1 cellular context compared by ENCODE assay signal in the genomic region with DNA sequence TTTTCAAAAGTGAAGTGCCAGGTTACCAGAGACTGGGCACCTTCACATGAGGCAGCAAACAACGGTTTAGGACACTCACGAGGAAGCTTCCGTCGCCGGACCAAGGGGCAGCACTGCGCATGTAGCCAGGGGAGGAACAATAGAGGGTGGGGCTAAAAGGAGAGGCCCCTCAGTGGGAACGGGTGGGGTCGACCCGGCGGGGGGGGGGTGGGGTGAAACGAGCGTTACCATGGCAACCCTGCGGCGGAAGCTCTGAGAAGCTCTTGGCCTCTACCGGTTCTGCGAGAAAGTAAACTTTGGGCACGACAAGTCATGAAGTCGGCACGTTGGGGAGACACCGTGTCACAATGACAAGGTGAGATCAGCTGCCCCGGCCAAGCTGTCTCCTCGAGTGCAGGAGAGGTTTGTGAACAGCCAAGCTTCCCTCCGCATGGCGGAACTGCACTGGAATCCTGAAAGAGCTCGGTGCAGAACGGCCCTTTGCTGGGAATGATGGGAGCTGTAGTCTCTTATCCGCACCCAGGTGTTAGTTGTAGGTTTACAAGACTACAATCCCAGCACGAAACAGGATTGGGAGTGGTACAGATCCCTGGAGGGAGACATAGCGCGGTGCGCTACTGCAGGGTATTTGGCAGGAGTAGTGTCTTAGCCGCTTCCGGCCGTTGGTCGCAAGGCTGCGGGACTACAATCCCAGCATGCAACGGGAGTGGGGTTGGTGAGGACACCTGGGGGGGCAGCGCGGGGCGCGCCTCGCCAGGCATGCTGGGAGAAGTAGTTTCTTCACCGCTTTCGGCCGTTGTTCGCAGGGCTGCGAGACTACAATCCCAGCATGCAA.
TF ChIP-seq lines count a peak whose summit lies in the region.

No MANE protein-coding gene starts in this region.

TF ChIP-seq in SK-N-SH, 30 proteins besides CTCF, POLR2A, EP300 and RAD21 (continued from another document):
- TF ChIP-seq, protein P1, sequence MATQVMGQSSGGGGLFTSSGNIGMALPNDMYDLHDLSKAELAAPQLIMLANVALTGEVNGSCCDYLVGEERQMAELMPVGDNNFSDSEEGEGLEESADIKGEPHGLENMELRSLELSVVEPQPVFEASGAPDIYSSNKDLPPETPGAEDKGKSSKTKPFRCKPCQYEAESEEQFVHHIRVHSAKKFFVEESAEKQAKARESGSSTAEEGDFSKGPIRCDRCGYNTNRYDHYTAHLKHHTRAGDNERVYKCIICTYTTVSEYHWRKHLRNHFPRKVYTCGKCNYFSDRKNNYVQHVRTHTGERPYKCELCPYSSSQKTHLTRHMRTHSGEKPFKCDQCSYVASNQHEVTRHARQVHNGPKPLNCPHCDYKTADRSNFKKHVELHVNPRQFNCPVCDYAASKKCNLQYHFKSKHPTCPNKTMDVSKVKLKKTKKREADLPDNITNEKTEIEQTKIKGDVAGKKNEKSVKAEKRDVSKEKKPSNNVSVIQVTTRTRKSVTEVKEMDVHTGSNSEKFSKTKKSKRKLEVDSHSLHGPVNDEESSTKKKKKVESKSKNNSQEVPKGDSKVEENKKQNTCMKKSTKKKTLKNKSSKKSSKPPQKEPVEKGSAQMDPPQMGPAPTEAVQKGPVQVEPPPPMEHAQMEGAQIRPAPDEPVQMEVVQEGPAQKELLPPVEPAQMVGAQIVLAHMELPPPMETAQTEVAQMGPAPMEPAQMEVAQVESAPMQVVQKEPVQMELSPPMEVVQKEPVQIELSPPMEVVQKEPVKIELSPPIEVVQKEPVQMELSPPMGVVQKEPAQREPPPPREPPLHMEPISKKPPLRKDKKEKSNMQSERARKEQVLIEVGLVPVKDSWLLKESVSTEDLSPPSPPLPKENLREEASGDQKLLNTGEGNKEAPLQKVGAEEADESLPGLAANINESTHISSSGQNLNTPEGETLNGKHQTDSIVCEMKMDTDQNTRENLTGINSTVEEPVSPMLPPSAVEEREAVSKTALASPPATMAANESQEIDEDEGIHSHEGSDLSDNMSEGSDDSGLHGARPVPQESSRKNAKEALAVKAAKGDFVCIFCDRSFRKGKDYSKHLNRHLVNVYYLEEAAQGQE (IDR thresholded peaks at IDR 0.05; ENCODE audit: low read depth, low read length): 0 out of 2 replicates have a peak, but pooled peaks have one; percentile 3
- TF ChIP-seq GATA2 (CRISPR knock-in tag; IDR thresholded peaks at IDR 0.05) (no peak), TCF12 (IDR thresholded peaks at IDR 0.05) (peak; percentile 47; the same call in 1 of the 2 replicates), RXRA (IDR thresholded peaks at IDR 0.05; ENCODE audit: borderline replicate concordance, low read depth) (no peak; the same call in 1 of the 2 replicates), RCOR1 (IDR thresholded peaks at IDR 0.05; ENCODE audit: low read length) (no peak; the same call in 1 of the 2 replicates), POLR2AphosphoS5 (IDR thresholded peaks at IDR 0.05; ENCODE audit: low read depth, low read length) (peak; percentile 93)
